Comparison of ENCODE assay signal across 9 cellular contexts in genomic region chr19:51417107-51417806, GRCh38. TPM values are rescaled to one million over a fixed set of nuclear protein-coding genes. Genes with fewer than 3 reads are reported as not detected.
DNase-seq lines count a peak whose midpoint lies in the region; ATAC-seq and TF ChIP-seq lines count a peak whose summit lies in the region.
"Had no signal": no experiment of that assay in that cellular context is flagged by ENCODE, and none has a peak within 500 bp of the region (broad histone marks: within the 10 kb centered on the region; RNA-seq: fewer than 3 reads in every experiment).

SIGLEC10 (minus strand) TSS chr19:51417642; CDS start chr19:51417581, 61 bp downstream.

- peaks cover 24% of the 10 kb centered on the region for H3K27me3 Mint-ChIP-seq in CD8-positive, alpha-beta T cell (ENCODE audit: low read depth)
- H3K27me3 Mint-ChIP-seq in activated naive CD8-positive, alpha-beta T cell treated with anti-CD3 and anti-CD28 coated beads, Interleukin-2, amount 50 U/mL, for 24 hours = peaks cover 9% of the 10 kb centered on the region
- no peaks in the 10 kb centered on the region for H3K27me3 Mint-ChIP-seq in osteocyte (ENCODE audit: unreplicated experiment)

- TF ChIP-seq CTCF in CD8-positive, alpha-beta T cell (IDR thresholded peaks at IDR 0.05) = no peak
- no peak for TF ChIP-seq CTCF in osteocyte (IDR thresholded peaks at IDR 0.05)

- no peaks in the 10 kb centered on the region for H3K9me3 Mint-ChIP-seq in CD8-positive, alpha-beta T cell
- no peaks in the 10 kb centered on the region for H3K9me3 Mint-ChIP-seq in activated naive CD8-positive, alpha-beta T cell treated with anti-CD3 and anti-CD28 coated beads, Interleukin-2, amount 50 U/mL, for 24 hours
- H3K9me3 Mint-ChIP-seq in osteocyte (ENCODE audit: unreplicated experiment) = no peaks in the 10 kb centered on the region

- no peaks in the 10 kb centered on the region for H3K9me3 ChIP-seq in CD8-positive, alpha-beta T cell (ENCODE audit: low read length)
- no peaks in the 10 kb centered on the region for H3K9me3 ChIP-seq in Karpas-422 (ENCODE audit: low read length)

- H3K4me3 ChIP-seq in CD8-positive, alpha-beta T cell (ENCODE audit: low read depth, low read length) = no peak within 1 kb of the TSS
- peak within 1 kb of the TSS; percentile 80 for H3K4me3 ChIP-seq in Karpas-422 (ENCODE audit: low read length)

- no peak within 1 kb of the TSS for H2AFZ ChIP-seq in Karpas-422 (ENCODE audit: low read length)

- intact Hi-C loops in CD8-positive, alpha-beta T cell (cut with DNase I, micrococcal nuclease) = no loop called here

- H3K36me3 Mint-ChIP-seq in CD8-positive, alpha-beta T cell = no peaks in the 10 kb centered on the region
- H3K36me3 Mint-ChIP-seq in activated naive CD8-positive, alpha-beta T cell treated with anti-CD3 and anti-CD28 coated beads, Interleukin-2, amount 50 U/mL, for 24 hours (ENCODE audit: low read depth) = no peaks in the 10 kb centered on the region
- no peaks in the 10 kb centered on the region for H3K36me3 Mint-ChIP-seq in osteocyte (ENCODE audit: unreplicated experiment)

- no peaks in the 10 kb centered on the region for H3K4me1 ChIP-seq in CD8-positive, alpha-beta T cell (ENCODE audit: insufficient read depth, low read length)
- peaks cover 87% of the 10 kb centered on the region for H3K4me1 ChIP-seq in Karpas-422 (ENCODE audit: low read length)

- H4K20me1 ChIP-seq in Karpas-422 (ENCODE audit: insufficient read depth, low read depth, low read length) = peaks cover 5% of the 10 kb centered on the region; the same call in 1 of the 2 replicates

- no peak within 1 kb of the TSS for H3K27ac Mint-ChIP-seq in CD8-positive, alpha-beta T cell
- H3K27ac Mint-ChIP-seq in activated naive CD8-positive, alpha-beta T cell treated with anti-CD3 and anti-CD28 coated beads, Interleukin-2, amount 50 U/mL, for 24 hours = peak within 1 kb of the TSS; percentile 48
- no peak within 1 kb of the TSS for H3K27ac Mint-ChIP-seq in osteocyte (ENCODE audit: unreplicated experiment)

- H3K9me2 ChIP-seq in Karpas-422 (replicated peaks; ENCODE audit: insufficient read depth, low read length) = no peaks in the 10 kb centered on the region

- H3K27ac ChIP-seq in CD8-positive, alpha-beta T cell (ENCODE audit: low read depth, low read length) = no peak within 1 kb of the TSS
- peak within 1 kb of the TSS; percentile 96 for H3K27ac ChIP-seq in Karpas-422 (ENCODE audit: low read length)

- ATAC-seq in CD8-positive, alpha-beta T cell = peak; percentile 45
- ATAC-seq in GM19397 (IDR thresholded peaks at IDR 0.05; ENCODE audit: unreplicated experiment) = peak; percentile 71
- ATAC-seq in activated naive CD8-positive, alpha-beta T cell treated with anti-CD3 and anti-CD28 coated beads, Interleukin-2, amount 50 U/mL, for 24 hours = peak; percentile 70

- peaks cover 7% of the 10 kb centered on the region for H3K27me3 ChIP-seq in CD8-positive, alpha-beta T cell (ENCODE audit: insufficient read depth, low read length)
- no peaks in the 10 kb centered on the region for H3K27me3 ChIP-seq in Karpas-422 (ENCODE audit: low read length)

- peaks cover 9% of the 10 kb centered on the region for H3K4me1 Mint-ChIP-seq in CD8-positive, alpha-beta T cell (ENCODE audit: low read depth)
- H3K4me1 Mint-ChIP-seq in activated naive CD8-positive, alpha-beta T cell treated with anti-CD3 and anti-CD28 coated beads, Interleukin-2, amount 50 U/mL, for 24 hours = peaks cover 41% of the 10 kb centered on the region
- no peaks in the 10 kb centered on the region for H3K4me1 Mint-ChIP-seq in osteocyte (ENCODE audit: unreplicated experiment)

- peak within 1 kb of the TSS; percentile 85 for H3K4me2 ChIP-seq in Karpas-422 (ENCODE audit: low read depth, low read length, poor library complexity, severe bottlenecking)

- no peaks in the 10 kb centered on the region for H3K36me3 ChIP-seq in CD8-positive, alpha-beta T cell (ENCODE audit: insufficient read depth, low read length)
- H3K36me3 ChIP-seq in Karpas-422 (ENCODE audit: insufficient read depth, low read length) = peaks cover 43% of the 10 kb centered on the region

- CTCF ChIA-PET in CD8-positive, alpha-beta T cell (lab: Charles Lee) = interaction anchor here (0.9 to 7.2 kb wide), 6 partner anchors 10 to 97 kb away, joined by 3 to 81 read pairs (median 4); no protein-coding TSS in a partner anchor

- peaks cover 28% of the 10 kb centered on the region for H3K79me2 ChIP-seq in Karpas-422 (ENCODE audit: low read length)

- POLR2A ChIA-PET in CD8-positive, alpha-beta T cell (lab: Charles Lee) = no interaction called here

- H3K9ac ChIP-seq in Karpas-422 (ENCODE audit: low read length) = peak within 1 kb of the TSS; percentile 97

- DNase-seq in CD8-positive, alpha-beta T cell = no peak
- DNase-seq in Karpas-422 (peak; percentile 98), osteocyte (ENCODE audit: extremely low spot score, unreplicated experiment) (no peak), cerebellum (ENCODE audit: low spot score) (no peak)
- DNase-seq in activated naive CD8-positive, alpha-beta T cell treated with anti-CD3 and anti-CD28 coated beads, Interleukin-2, amount 50 U/mL, for 24 hours = peak; percentile 60
- DNase-seq in stimulated activated CD4-positive, alpha-beta T cell treated with anti-CD3 and anti-CD28 coated beads, Interleukin-4, amount 100 ng/mL, for 24 hours = peak; percentile 39
- no peak for DNase-seq in activated CD4-positive, CD25-positive, alpha-beta regulatory T cell treated with anti-CD3 and anti-CD28 coated beads, Interleukin-2, amount 50 U/mL, for 72 hours

- H3K4me3 Mint-ChIP-seq in CD8-positive, alpha-beta T cell = no peak within 1 kb of the TSS
- peak within 1 kb of the TSS; percentile 33 for H3K4me3 Mint-ChIP-seq in activated naive CD8-positive, alpha-beta T cell treated with anti-CD3 and anti-CD28 coated beads, Interleukin-2, amount 50 U/mL, for 24 hours
- no peak within 1 kb of the TSS for H3K4me3 Mint-ChIP-seq in osteocyte (ENCODE audit: unreplicated experiment)

RNA-seq across cellular contexts. Expression of gene SIGLEC10, which starts in this region (rescaled TPM):
- total RNA-seq in CD8-positive, alpha-beta T cell = under 1 TPM in 1 of 2 experiments, not detected in 1; 0.47 TPM
- total RNA-seq in Karpas-422 (2014; rRNA removed; shearing (Covaris generic); ENCODE audit: low replicate concordance) = 500 and 730 TPM in 2 replicates
- total RNA-seq in osteocyte (not detected in 2 replicates), cerebellum (2.6 TPM)
- total RNA-seq: myocyte had no signal

Comparison
In these comparisons a context has a peak if more than half of its experiments do, and no peak if none do; other contexts are left out.
1. RNA of gene SIGLEC10 (total RNA-seq): 500 to 730 TPM in Karpas-422; 2.6 TPM in cerebellum (single experiment), 0.47 TPM in CD8-positive, alpha-beta T cell and not detected in osteocyte; every median in the first group is over 100 times any median in the second.
2. Peak in ATAC-seq in CD8-positive, alpha-beta T cell; RNA of the gene not detected or under 1 TPM.
3. DNase-seq: peak in Karpas-422 (single experiment), activated naive CD8-positive, alpha-beta T cell treated with anti-CD3 and anti-CD28 coated beads, Interleukin-2, amount 50 U/mL, for 24 hours (single experiment) and stimulated activated CD4-positive, alpha-beta T cell treated with anti-CD3 and anti-CD28 coated beads, Interleukin-4, amount 100 ng/mL, for 24 hours (single experiment); none in CD8-positive, alpha-beta T cell (0 of 7), osteocyte (single experiment), activated CD4-positive, CD25-positive, alpha-beta regulatory T cell treated with anti-CD3 and anti-CD28 coated beads, Interleukin-2, amount 50 U/mL, for 72 hours (single experiment) and cerebellum (single experiment).
4. Peak in every context shown above with its lines, with median percentiles within 50 percentile points of each other: ATAC-seq.